In the genomic region with DNA sequence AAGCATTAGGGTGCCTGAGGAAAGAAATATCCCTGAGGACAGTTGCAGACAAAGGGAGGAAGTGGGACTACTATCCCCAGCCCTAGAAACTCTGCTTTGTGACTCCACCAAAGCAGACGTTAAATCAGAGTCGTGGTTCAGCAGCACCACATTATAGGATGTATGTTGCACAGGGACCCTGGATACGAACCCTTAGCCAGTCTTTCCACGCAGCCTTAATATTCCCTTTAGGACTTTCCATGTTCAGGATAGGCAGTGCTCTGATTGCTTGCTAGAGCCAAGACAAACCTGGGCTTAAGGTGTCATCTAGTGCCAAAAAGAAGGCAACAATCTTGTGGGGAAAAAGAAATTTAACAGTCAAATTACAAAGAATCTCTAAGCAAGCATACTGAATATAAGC, we compare ENCODE assay signal across 27 cellular contexts.
DNase-seq lines count a peak whose midpoint lies in the region; FAIRE-seq and TF ChIP-seq lines count a peak whose summit lies in the region.
"Had no signal": no experiment of that assay in that cellular context is flagged by ENCODE, and none has a peak within 500 bp of the region (broad histone marks: within the 10 kb centered on the region; RNA-seq: fewer than 3 reads in every experiment).

No MANE protein-coding gene starts in this region.

- H4K5ac ChIP-seq in H9 (ENCODE audit: insufficient read length, low read depth, low read length) (no peak overlapping the region), H1 (ENCODE audit: insufficient read length, low read depth, low read length) (no peak overlapping the region), mesendoderm (ENCODE audit: low read length) (no peak overlapping the region)

- TF ChIP-seq POLR2A in H1 (IDR thresholded peaks at IDR 0.05; ENCODE audit: control extremely low read depth in 1 of 2, low read depth in 2 of 2, low read length in 2 of 2) (peak in 1 of 2 experiments; percentile 85; a peak in 2 of 3 replicates), breast epithelium (IDR thresholded peaks at IDR 0.05) (no peak)

- FAIRE-seq in H1 (lab: Jason Lieb, UNC), result peak; percentile 50
- FAIRE-seq: A204.1, GM12878, GM12892, GM18507 had no signal

- no peak overlapping the region for H3K23ac ChIP-seq in H9 (ENCODE audit: insufficient read length, low read depth, low read length)
- H3K23ac ChIP-seq in H1 (ENCODE audit: insufficient read length), result no peak overlapping the region
- H3K23ac ChIP-seq in mesendoderm (ENCODE audit: low read length), result no peak overlapping the region
- H3K23ac ChIP-seq in mesenchymal stem cell (ENCODE audit: low read length in 2 of 2), result no peak overlapping the region

- no peaks in the 10 kb centered on the region for H3K23me2 ChIP-seq in H9 (ENCODE audit: insufficient read length, low read depth, low read length, poor library complexity, severe bottlenecking)
- H3K23me2 ChIP-seq in H1 (ENCODE audit: low read depth, low read length), result no peaks in the 10 kb centered on the region

- peak; percentile 62 for DNase-seq in H9
- DNase-seq in H1 (ENCODE audit: low read depth in 1 of 2, low spot score in 2 of 2), result peak in 1 of 2 experiments; percentile 59
- DNase-seq in mesendoderm, result peak; percentile 22
- DNase-seq in NCI-H146 (lab: John Stamatoyannopoulos, UW), result no peak
- DNase-seq in breast epithelium (ENCODE audit: low spot score in 2 of 2), result no peak
- no peak for DNase-seq in mesenchymal stem cell
- DNase-seq: 8988T; ACHN; BE2C; C1 segment of cervical spinal cord; CD4-positive, alpha-beta memory T cell; CD4-positive, CD25-positive, alpha-beta regulatory T cell; CD8-positive, alpha-beta memory T cell; COR-L47; DMS 273 treated with DMSO at 0.1 percent for 48 hours; DMS153; DMS53; DMS79; DND-41; EL; GDM1 had no signal

- H2BK20ac ChIP-seq in H9 (ENCODE audit: low read depth, low read length, poor library complexity, severe bottlenecking) (no peak overlapping the region), H1 (ENCODE audit: low read length) (no peak overlapping the region)

- peak overlapping the region; percentile 14 for H3K27ac ChIP-seq in H9 (ENCODE audit: insufficient read length, low read depth, low read length)
- H3K27ac ChIP-seq in H1 (ENCODE audit: low read depth, low read length), result no peak overlapping the region
- H3K27ac ChIP-seq in mesendoderm (ENCODE audit: low read depth, low read length), result no peak overlapping the region
- H3K27ac ChIP-seq in breast epithelium, result no peak overlapping the region
- H3K27ac ChIP-seq in mesenchymal stem cell (ENCODE audit: low read length, poor library complexity, severe bottlenecking), result no peak overlapping the region
- H3K27ac ChIP-seq: BLaER1 had no signal

- no peak overlapping the region for H4K8ac ChIP-seq in H9 (replicated peaks; ENCODE audit: insufficient read length, low read depth, low read length)
- no peak overlapping the region for H4K8ac ChIP-seq in H1 (ENCODE audit: extremely low read depth, insufficient read depth, low read length)
- no peak overlapping the region for H4K8ac ChIP-seq in mesendoderm (ENCODE audit: low read depth, low read length)
- H4K8ac ChIP-seq in mesenchymal stem cell (ENCODE audit: low read length), result no peak overlapping the region

- H3K18ac ChIP-seq in H9 (ENCODE audit: insufficient read length, low read depth, low read length) (no peak overlapping the region), H1 (ENCODE audit: extremely low read depth, low read length) (no peak overlapping the region), mesendoderm (ENCODE audit: low read length) (no peak overlapping the region), mesenchymal stem cell (ENCODE audit: low read depth in 1 of 2, low read length in 2 of 2) (no peak overlapping the region)

- H3K79me1 ChIP-seq in H9 (ENCODE audit: insufficient read depth, low read depth, low read length, poor library complexity, severe bottlenecking), result no peaks in the 10 kb centered on the region
- H3K79me1 ChIP-seq in H1 (ENCODE audit: low read depth, low read length), result no peaks in the 10 kb centered on the region
- no peaks in the 10 kb centered on the region for H3K79me1 ChIP-seq in mesendoderm (ENCODE audit: low read length)
- no peaks in the 10 kb centered on the region for H3K79me1 ChIP-seq in mesenchymal stem cell (replicated peaks; ENCODE audit: low read length, poor library complexity, severe bottlenecking)

- H3K79me2 ChIP-seq in H9 (ENCODE audit: insufficient read depth, low read length), result no peaks in the 10 kb centered on the region
- H3K79me2 ChIP-seq in H1 (ENCODE audit: control insufficient read depth in 1 of 2, insufficient read depth in 2 of 2, low read length in 2 of 2), result no peaks in the 10 kb centered on the region
- H3K79me2 ChIP-seq in mesendoderm (ENCODE audit: control insufficient read depth, insufficient read depth, low read length), result no peaks in the 10 kb centered on the region

- no peak overlapping the region for H3T11ph ChIP-seq in H9 (ENCODE audit: low read length)

- no peak overlapping the region for H3K9ac ChIP-seq in H9 (ENCODE audit: extremely low read depth, insufficient read length, low read length)
- H3K9ac ChIP-seq in H1 (replicated peaks in 1 of 4; ENCODE audit: extremely low read depth in 1 of 4, low read depth in 3 of 4, low read length in 3 of 4), result no peak overlapping the region
- no peak overlapping the region for H3K9ac ChIP-seq in mesendoderm (ENCODE audit: low read length)
- H3K9ac ChIP-seq in mesenchymal stem cell (ENCODE audit: low read length), result no peak overlapping the region
- H3K9ac ChIP-seq: BLaER1 had no signal

- H2AK5ac ChIP-seq in H9 (ENCODE audit: insufficient read length, low read length) (no peak overlapping the region), H1 (ENCODE audit: low read depth, low read length) (no peak overlapping the region), mesendoderm (ENCODE audit: low read length) (no peak overlapping the region), mesenchymal stem cell (ENCODE audit: low read length, severe bottlenecking) (no peak overlapping the region)

- H3K4me2 ChIP-seq in H9 (ENCODE audit: insufficient read depth, insufficient read length, low read length), result no peak overlapping the region
- no peak overlapping the region for H3K4me2 ChIP-seq in H1 (ENCODE audit: insufficient read depth in 1 of 2, low read depth in 2 of 2, low read length in 2 of 2)
- H3K4me2 ChIP-seq in mesendoderm (ENCODE audit: low read length), result no peak overlapping the region
- no peak overlapping the region for H3K4me2 ChIP-seq in mesenchymal stem cell (ENCODE audit: low read length, poor library complexity, severe bottlenecking)
- H3K4me2 ChIP-seq: BLaER1 had no signal

- H4K20me1 ChIP-seq in H9 (ENCODE audit: control insufficient read depth, insufficient read depth, insufficient read length), result no peaks in the 10 kb centered on the region
- H4K20me1 ChIP-seq in H1 (replicated peaks in 1 of 2; ENCODE audit: control insufficient read depth in 1 of 2, insufficient read depth in 2 of 2, low read length in 2 of 2), result no peaks in the 10 kb centered on the region
- H4K20me1 ChIP-seq: BLaER1 had no signal

- H2BK120ac ChIP-seq in H9 (ENCODE audit: low read depth, low read length, poor library complexity, severe bottlenecking) (no peak overlapping the region), H1 (replicated peaks; ENCODE audit: low read depth, low read length) (no peak overlapping the region), mesendoderm (ENCODE audit: low read depth, low read length) (no peak overlapping the region), mesenchymal stem cell (ENCODE audit: low read depth, low read length) (no peak overlapping the region)

- H3K4me3 ChIP-seq in H1 (ENCODE audit: extremely low read depth in 1 of 4, insufficient read depth in 2 of 4, low read depth in 3 of 4, low read length in 4 of 4) (no peak overlapping the region), mesendoderm (ENCODE audit: low read length) (no peak overlapping the region), breast epithelium (no peak overlapping the region), mesenchymal stem cell (ENCODE audit: insufficient read depth in 1 of 2, low read depth in 1 of 2, low read length in 2 of 2) (no peak overlapping the region)
- H3K4me3 ChIP-seq: BLaER1, GM12878 had no signal

- H4K91ac ChIP-seq in H9 (ENCODE audit: insufficient read length, low read depth, low read length) (no peak overlapping the region), H1 (replicated peaks; ENCODE audit: insufficient read length, low read length) (no peak overlapping the region), mesenchymal stem cell (ENCODE audit: low read length) (no peak overlapping the region)

- H3K9me3 Mint-ChIP-seq in H9, result peaks cover 0 to 8% of the 10 kb centered on the region in 2 experiments; a peak in 4 of 5 replicates
- H3K9me3 Mint-ChIP-seq: CD4-positive, CD25-positive, alpha-beta regulatory T cell; CD8-positive, alpha-beta memory T cell had no signal

- H2AFZ ChIP-seq in H9 (ENCODE audit: low read length) (no peak overlapping the region), H1 (ENCODE audit: low read length) (no peak overlapping the region), mesenchymal stem cell (ENCODE audit: low read depth, low read length) (no peak overlapping the region)

- peaks cover 4 to 59% (median 16%) of the 10 kb centered on the region in 3 experiments; a peak in 6 of 7 replicates for H3K36me3 Mint-ChIP-seq in H9 (ENCODE audit: insufficient read depth in 1 of 3, low read depth in 3 of 3)
- H3K36me3 Mint-ChIP-seq: CD14-positive monocyte; CD4-positive, alpha-beta memory T cell; CD4-positive, CD25-positive, alpha-beta regulatory T cell; CD8-positive, alpha-beta memory T cell had no signal

- no peak for TF ChIP-seq CTCF in H9 (conservative IDR thresholded peaks at IDR 0.05)
- no peak for TF ChIP-seq CTCF in H1 (IDR thresholded peaks at IDR 0.05; ENCODE audit: control extremely low read depth in 1 of 3, insufficient read depth in 1 of 3, low read depth in 1 of 3, low read length in 3 of 3)
- TF ChIP-seq CTCF in breast epithelium (IDR thresholded peaks at IDR 0.05), result no peak

- WGBS in H9 (ENCODE audit: extremely low coverage, insufficient read length, low lambda C conversion rate), result no CpG with 5 or more reads among the region's 4 CpGs
- whole genome bisulfite sequencing in H1 (ENCODE audit: extremely low coverage in 1 of 2, insufficient coverage in 1 of 2, insufficient read length in 1 of 2, insufficient replicate concordance in 2 of 2, low coverage in 1 of 2, low lambda C conversion rate in 2 of 2, missing lambda C conversion rate in 1 of 2), 2 experiments, result 70% methylated on average over 4 of the region's 4 CpGs; no CpG with 5 or more reads in 1 of the 2 experiments
- WGBS in mesendoderm (ENCODE audit: extremely low coverage, insufficient coverage, low lambda C conversion rate), result no CpG with 5 or more reads among the region's 4 CpGs
- 93% methylated on average over 4 of the region's 4 CpGs for WGBS in mesenchymal stem cell

- peaks cover 0 to 45% (median 19%) of the 10 kb centered on the region in 4 experiments; a peak in 5 of 8 replicates for H3K36me3 ChIP-seq in H1 (ENCODE audit: control insufficient read depth in 2 of 4, insufficient read depth in 4 of 4, low read length in 3 of 4)
- H3K36me3 ChIP-seq in mesendoderm (ENCODE audit: control insufficient read depth, insufficient read depth, low read length), result peaks cover 1% of the 10 kb centered on the region
- no peaks in the 10 kb centered on the region for H3K36me3 ChIP-seq in breast epithelium
- no peaks in the 10 kb centered on the region for H3K36me3 ChIP-seq in mesenchymal stem cell (ENCODE audit: control insufficient read depth in 1 of 2, insufficient read depth in 2 of 2, low read depth in 1 of 2, low read length in 2 of 2)
- H3K36me3 ChIP-seq: BE2C, BLaER1 had no signal

- POLR2A ChIA-PET in H1 (lab: Charles Lee; ENCODE audit: partially characterized antibody), result interaction anchor here (0.8 to 2.5 kb wide), 7 partner anchors 12 to 376 kb away, joined by 3 to 12 read pairs (median 5); a partner anchor contains a TSS

- no peak overlapping the region for H2BK15ac ChIP-seq in H9 (ENCODE audit: low read depth, low read length)
- H2BK15ac ChIP-seq in H1 (ENCODE audit: low read length), result no peak overlapping the region
- H2BK15ac ChIP-seq in mesendoderm (replicated peaks; ENCODE audit: low read depth), result no peak overlapping the region
- no peak overlapping the region for H2BK15ac ChIP-seq in mesenchymal stem cell (ENCODE audit: low read depth, poor library complexity, severe bottlenecking)

- peak; percentile 15 to 22; a peak in 2 of 4 replicates for TF ChIP-seq RAD21 in H1 (IDR thresholded peaks at IDR 0.05 in 1 of 2, conservative IDR thresholded peaks at IDR 0.05 in 1 of 2; ENCODE audit: low read depth in 2 of 2, low read length in 2 of 2)

- H3K27ac Mint-ChIP-seq in H9, result no peak overlapping the region
- H3K27ac Mint-ChIP-seq: CD14-positive monocyte; CD4-positive, alpha-beta memory T cell; CD4-positive, CD25-positive, alpha-beta regulatory T cell had no signal

- H3K4me1 ChIP-seq in H9 (ENCODE audit: insufficient read depth, low read length), result no peaks in the 10 kb centered on the region
- H3K4me1 ChIP-seq in H1 (replicated peaks in 1 of 4; ENCODE audit: control insufficient read depth in 3 of 4, insufficient read depth in 4 of 4, low read length in 3 of 4), result peaks cover 0 to 7% (median 0%) of the 10 kb centered on the region in 4 experiments; a peak in 1 of 7 replicates
- H3K4me1 ChIP-seq in mesendoderm (ENCODE audit: control insufficient read depth, low read depth, low read length), result peaks cover 3% of the 10 kb centered on the region
- no peaks in the 10 kb centered on the region for H3K4me1 ChIP-seq in breast epithelium
- no peaks in the 10 kb centered on the region for H3K4me1 ChIP-seq in mesenchymal stem cell (ENCODE audit: control insufficient read depth, insufficient read depth, low read depth, low read length)
- H3K4me1 ChIP-seq: BE2C, BLaER1 had no signal

- H3K4me1 Mint-ChIP-seq in H9, result peaks cover 5 to 21% of the 10 kb centered on the region in 2 experiments
- H3K4me1 Mint-ChIP-seq: CD14-positive monocyte; CD4-positive, alpha-beta memory T cell; CD4-positive, CD25-positive, alpha-beta regulatory T cell; CD8-positive, alpha-beta memory T cell had no signal

- no peak for TF ChIP-seq EP300 in H1 (IDR thresholded peaks at IDR 0.05; ENCODE audit: borderline replicate concordance in 1 of 2, low read depth in 2 of 2, low read length in 2 of 2)

- H3K56ac ChIP-seq in H9 (ENCODE audit: insufficient read length, low read depth, low read length) (no peak overlapping the region), H1 (replicated peaks; ENCODE audit: insufficient read length, low read depth, low read length) (no peak overlapping the region), mesendoderm (ENCODE audit: low read length) (no peak overlapping the region)

- intact Hi-C loops in breast epithelium (cut with DNase I; ENCODE audit: low total_unique reads), result no loop called here

- H2BK5ac ChIP-seq in H9 (ENCODE audit: insufficient read length, low read length) (no peak overlapping the region), H1 (ENCODE audit: low read depth, low read length) (no peak overlapping the region), mesendoderm (ENCODE audit: low read length) (no peak overlapping the region), mesenchymal stem cell (ENCODE audit: low read depth, low read length, poor library complexity, severe bottlenecking) (no peak overlapping the region)

- peaks cover 5% of the 10 kb centered on the region for H3K9me3 ChIP-seq in H9 (ENCODE audit: control insufficient read depth, low read depth, low read length)
- peaks cover 14 to 20% of the 10 kb centered on the region in 2 experiments; a peak in 3 of 4 replicates for H3K9me3 ChIP-seq in H1 (ENCODE audit: insufficient read depth in 2 of 2, low read depth in 1 of 2, low read length in 1 of 2)
- no peaks in the 10 kb centered on the region for H3K9me3 ChIP-seq in breast epithelium
- no peaks in the 10 kb centered on the region for H3K9me3 ChIP-seq in mesenchymal stem cell (ENCODE audit: control insufficient read depth, low read length)
- H3K9me3 ChIP-seq: BE2C, BLaER1 had no signal

- CTCF ChIA-PET in H1 (lab: Charles Lee; ENCODE audit: partially characterized antibody), result interaction anchor here (1.5 kb wide), 1 partner anchor 48 kb away, joined by 4 read pairs; no protein-coding TSS in a partner anchor

- no peak overlapping the region for H2BK12ac ChIP-seq in H9 (ENCODE audit: insufficient read length, low read depth, low read length)
- no peak overlapping the region for H2BK12ac ChIP-seq in H1 (ENCODE audit: low read depth, low read length)
- no peak overlapping the region for H2BK12ac ChIP-seq in mesenchymal stem cell (ENCODE audit: low read length in 2 of 2)

- H3K27me3 ChIP-seq in H9 (ENCODE audit: insufficient read depth, low read length) (no peaks in the 10 kb centered on the region), H1 (replicated peaks in 1 of 4; ENCODE audit: control insufficient read depth in 3 of 4, extremely low read depth in 1 of 4, insufficient read depth in 3 of 4, low read length in 3 of 4) (peaks cover 0 to 9% (median 2%) of the 10 kb centered on the region in 4 experiments; a peak in 4 of 7 replicates), mesendoderm (ENCODE audit: insufficient read depth, low read length, poor library complexity) (no peaks in the 10 kb centered on the region), breast epithelium (no peaks in the 10 kb centered on the region), mesenchymal stem cell (ENCODE audit: control insufficient read depth in 1 of 2, insufficient read depth in 1 of 2, low read length in 2 of 2) (no peaks in the 10 kb centered on the region)
- H3K27me3 ChIP-seq: BE2C, BLaER1 had no signal

- peaks cover 36% of the 10 kb centered on the region for H3K27me3 Mint-ChIP-seq in H9 (ENCODE audit: low read depth)
- H3K27me3 Mint-ChIP-seq: CD4-positive, CD25-positive, alpha-beta regulatory T cell had no signal

- no peak overlapping the region for H3K4ac ChIP-seq in H9 (ENCODE audit: low read depth, low read length)
- no peak overlapping the region for H3K4ac ChIP-seq in H1 (replicated peaks; ENCODE audit: insufficient read length, low read depth, low read length)
- H3K4ac ChIP-seq in mesendoderm (ENCODE audit: low read depth, low read length), result no peak overlapping the region
- no peak overlapping the region for H3K4ac ChIP-seq in mesenchymal stem cell (ENCODE audit: low read depth in 1 of 2, low read length in 2 of 2)

- H3K14ac ChIP-seq in H9 (ENCODE audit: insufficient read depth, low read length), result no peak overlapping the region
- no peak overlapping the region for H3K14ac ChIP-seq in H1 (ENCODE audit: insufficient read length)
- no peak overlapping the region for H3K14ac ChIP-seq in mesenchymal stem cell (ENCODE audit: low read length in 2 of 2)

- H3K4me3 Mint-ChIP-seq in H9, result no peak overlapping the region
- H3K4me3 Mint-ChIP-seq: CD14-positive monocyte; CD4-positive, alpha-beta memory T cell; CD4-positive, CD25-positive, alpha-beta regulatory T cell; CD8-positive, alpha-beta memory T cell had no signal

Comparison
In these comparisons a context has a peak if more than half of its experiments do, and no peak if none do; other contexts are left out.
1. DNase-seq: peak in H9 (single experiment) and mesendoderm (single experiment); none in NCI-H146 (single experiment), breast epithelium (0 of 2) and mesenchymal stem cell (single experiment).